Comparison of ENCODE assay signal across 13 cellular contexts in genomic region chr15:44319385-44319784, GRCh38. TPM values are rescaled to one million over a fixed set of nuclear protein-coding genes. Genes with fewer than 3 reads are reported as not detected.
DNase-seq lines count a peak whose midpoint lies in the region; ATAC-seq and TF ChIP-seq lines count a peak whose summit lies in the region.
"Had no signal": no experiment of that assay in that cellular context is flagged by ENCODE, and none has a peak within 500 bp of the region (broad histone marks: within the 10 kb centered on the region; RNA-seq: fewer than 3 reads in every experiment).

No MANE protein-coding gene starts in this region.

- H3K27ac Mint-ChIP-seq in activated CD8-positive, alpha-beta T cell treated with anti-CD3 and anti-CD28 coated beads for 36 hours = no peak overlapping the region

- peaks cover 6% of the 10 kb centered on the region for H3K4me1 Mint-ChIP-seq in activated CD8-positive, alpha-beta T cell treated with anti-CD3 and anti-CD28 coated beads for 36 hours (ENCODE audit: low read depth)

- peaks cover 52% of the 10 kb centered on the region for H3K79me2 ChIP-seq in osteoblast (ENCODE audit: insufficient read depth, low read length)

- H3K36me3 Mint-ChIP-seq in activated CD8-positive, alpha-beta T cell treated with anti-CD3 and anti-CD28 coated beads for 36 hours (ENCODE audit: low read depth) = no peaks in the 10 kb centered on the region

- no peaks in the 10 kb centered on the region for H3K9me3 Mint-ChIP-seq in activated CD8-positive, alpha-beta T cell treated with anti-CD3 and anti-CD28 coated beads for 36 hours

- in situ Hi-C loops in GM13976 (cut with MboI; ENCODE audit: low sequenced_read_pairs, unreplicated experiment) = loop anchor here (25.0 kb wide), 1 partner anchor 407 kb away; no protein-coding TSS in a partner anchor

- no peak overlapping the region for H2AFZ ChIP-seq in osteoblast (ENCODE audit: low read length)

- H3K4me3 ChIP-seq in left ventricle myocardium inferior = no peak overlapping the region
- H3K4me3 ChIP-seq in osteoblast (ENCODE audit: insufficient read depth, low read length) = no peak overlapping the region
- H3K4me3 ChIP-seq: dorsolateral prefrontal cortex, transverse colon had no signal

- TF ChIP-seq CTCF in GM13976 (IDR thresholded peaks at IDR 0.05; ENCODE audit: borderline replicate concordance, control extremely low read depth, extremely low read depth, insufficient read depth, missing control alignments) (peak; percentile 82), GM20000 (IDR thresholded peaks at IDR 0.05; ENCODE audit: extremely low read depth, missing control alignments) (peak; percentile 67), left ventricle myocardium inferior (IDR thresholded peaks at IDR 0.05; ENCODE audit: borderline replicate concordance) (no peak), osteoblast (IDR thresholded peaks at IDR 0.05; ENCODE audit: extremely low read depth, low read depth, low read length) (no peak)
- TF ChIP-seq CTCF in activated CD8-positive, alpha-beta T cell treated with anti-CD3 and anti-CD28 coated beads for 36 hours (IDR thresholded peaks at IDR 0.05) = no peak

- H3K9me3 ChIP-seq in left ventricle myocardium inferior (replicated peaks) (no peaks in the 10 kb centered on the region), osteoblast (ENCODE audit: low read depth, low read length) (no peaks in the 10 kb centered on the region)
- H3K9me3 ChIP-seq: Caco-2, transverse colon had no signal

- ATAC-seq in HG03108 (IDR thresholded peaks at IDR 0.05; ENCODE audit: unreplicated experiment) = peak; percentile 65
- ATAC-seq in activated CD8-positive, alpha-beta T cell treated with anti-CD3 and anti-CD28 coated beads for 36 hours = peak; percentile 58

- no peak overlapping the region for H3K4me3 Mint-ChIP-seq in activated CD8-positive, alpha-beta T cell treated with anti-CD3 and anti-CD28 coated beads for 36 hours

- CTCF ChIA-PET in activated CD8-positive, alpha-beta T cell treated with anti-CD3 and anti-CD28 coated beads for 36 hours (lab: Charles Lee) = interaction anchor here (0.9 to 1.4 kb wide), 2 partner anchors 8 to 34 kb away, joined by 3 read pairs; no protein-coding TSS in a partner anchor

- H3K27me3 Mint-ChIP-seq in activated CD8-positive, alpha-beta T cell treated with anti-CD3 and anti-CD28 coated beads for 36 hours = no peaks in the 10 kb centered on the region

- POLR2A ChIA-PET in activated CD8-positive, alpha-beta T cell treated with anti-CD3 and anti-CD28 coated beads for 36 hours (lab: Charles Lee) = interaction anchor here (0.6 kb wide), 1 partner anchor 342 kb away, joined by 3 read pairs; no protein-coding TSS in a partner anchor

- peaks cover 9% of the 10 kb centered on the region for H3K4me1 ChIP-seq in left ventricle myocardium inferior
- no peaks in the 10 kb centered on the region for H3K4me1 ChIP-seq in osteoblast (ENCODE audit: insufficient read depth, low read length)
- H3K4me1 ChIP-seq: Caco-2 had no signal

- H4K20me1 ChIP-seq in osteoblast (ENCODE audit: insufficient read depth, low read length) = peaks cover 15% of the 10 kb centered on the region

- H3K36me3 ChIP-seq in left ventricle myocardium inferior (no peaks in the 10 kb centered on the region), osteoblast (ENCODE audit: insufficient read depth, low read length) (no peaks in the 10 kb centered on the region)
- H3K36me3 ChIP-seq: transverse colon had no signal

- H3K27me3 ChIP-seq in left ventricle myocardium inferior (ENCODE audit: low read depth) = no peaks in the 10 kb centered on the region
- no peaks in the 10 kb centered on the region for H3K27me3 ChIP-seq in osteoblast (ENCODE audit: insufficient read depth, low read length)
- H3K27me3 ChIP-seq: dorsolateral prefrontal cortex, transverse colon had no signal

- no peak overlapping the region for H3K27ac ChIP-seq in left ventricle myocardium inferior (replicated peaks)
- H3K27ac ChIP-seq in osteoblast (ENCODE audit: low read depth, low read length) = no peak overlapping the region
- H3K27ac ChIP-seq: dorsolateral prefrontal cortex, transverse colon had no signal

- DNase-seq in GM13976 (ENCODE audit: low spot score) (peak; percentile 52), GM20000 (ENCODE audit: low spot score) (peak; percentile 48), NOMO-1 treated with DMSO at 0.1 percent for 48 hours (lab: John Stamatoyannopoulos, UW; ENCODE audit: unreplicated experiment) (no peak), left ventricle myocardium inferior (no peak), osteoblast (ENCODE audit: insufficient read length, low spot score, missing footprints) (no peak), DMS79 (lab: John Stamatoyannopoulos, UW) (no peak)
- DNase-seq in activated CD8-positive, alpha-beta T cell treated with anti-CD3 and anti-CD28 coated beads for 36 hours = peak; percentile 34
- DNase-seq: Caco-2; dorsolateral prefrontal cortex; NCI-H2081; stimulated activated CD4-positive, alpha-beta T cell treated with anti-CD3 and anti-CD28 coated beads, Interleukin-2, amount 100 ng/mL, for 48 hours; transverse colon had no signal

- H3K4me2 ChIP-seq in osteoblast (ENCODE audit: insufficient read depth, low read length) = no peak overlapping the region

- intact Hi-C loops in activated CD8-positive, alpha-beta T cell treated with anti-CD3 and anti-CD28 coated beads for 36 hours (cut with micrococcal nuclease) = no loop called here
- intact Hi-C loops in left ventricle myocardium inferior (cut with micrococcal nuclease) = no loop called here

RNA-seq across cellular contexts. Expression of gene GOLM2, which starts 30.9 kb away (rescaled TPM):
- total RNA-seq in activated CD8-positive, alpha-beta T cell treated with anti-CD3 and anti-CD28 coated beads for 36 hours = 10 to 100 TPM; 23.5 to 24.7 TPM
- 27.6 TPM for total RNA-seq in left ventricle myocardium inferior
- total RNA-seq in osteoblast = 170 and 193 TPM in 2 replicates

Comparison
In these comparisons a context has a peak if more than half of its experiments do, and no peak if none do; other contexts are left out.
1. DNase-seq: peak in GM13976 (single experiment), GM20000 (single experiment) and activated CD8-positive, alpha-beta T cell treated with anti-CD3 and anti-CD28 coated beads for 36 hours (single experiment); none in NOMO-1 treated with DMSO at 0.1 percent for 48 hours (single experiment), left ventricle myocardium inferior (single experiment), osteoblast (single experiment) and DMS79 (single experiment).
2. CTCF ChIP-seq: peak in GM13976 (single experiment) and GM20000 (single experiment); none in activated CD8-positive, alpha-beta T cell treated with anti-CD3 and anti-CD28 coated beads for 36 hours (single experiment), left ventricle myocardium inferior (single experiment) and osteoblast (single experiment).